Comparison of ENCODE assay signal across 8 cellular contexts in the genomic region with DNA sequence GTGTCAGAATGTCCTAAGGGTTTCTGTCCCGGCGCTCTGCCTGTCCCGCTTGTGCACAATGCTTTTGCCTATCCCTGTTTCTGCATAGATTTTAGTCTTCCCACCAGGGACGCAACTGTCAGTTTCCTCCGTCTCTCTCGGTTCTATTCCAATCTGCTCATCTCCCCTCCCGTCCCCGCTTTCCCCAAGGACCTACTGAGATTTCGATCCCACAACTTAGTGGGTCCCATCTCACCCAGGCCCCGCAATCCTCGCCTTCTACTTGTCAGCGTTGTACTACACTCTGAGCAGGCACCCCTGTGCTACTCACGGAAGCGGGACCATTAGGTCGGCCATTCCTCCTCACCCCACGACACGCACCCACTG. TPM values are rescaled to one million over a fixed set of nuclear protein-coding genes. Genes with fewer than 3 reads are reported as not detected.
DNase-seq lines count a peak whose midpoint lies in the region; ATAC-seq and TF ChIP-seq lines count a peak whose summit lies in the region.

No MANE protein-coding gene starts in this region.

- H3K27me3 ChIP-seq in SJSA1 (replicated peaks) = no peaks in the 10 kb centered on the region

- DNase-seq in HFF-Myc (ENCODE audit: extremely low read depth, low read depth) (no peak), SJSA1 (ENCODE audit: low read depth in 1 of 2, low spot score in 2 of 2) (no peak), foreskin fibroblast (no peak), skeletal muscle cell (ENCODE audit: low read depth) (no peak), NCI-H774 (lab: John Stamatoyannopoulos, UW) (no peak), islet precursor cell (no peak)
- DNase-seq in NK-92 treated with Interleukin-12 subunit alpha and Interleukin-12 subunit beta, amount 100 ng/mL, for 24 hours (lab: John Stamatoyannopoulos, UW) = no peak

- TF ChIP-seq CTCF in HFF-Myc (IDR thresholded peaks at IDR 0.05; ENCODE audit: low read depth, low read length, missing control alignments) (no peak), foreskin fibroblast (IDR thresholded peaks at IDR 0.05; ENCODE audit: low read depth, low read length) (no peak)

- peak; percentile 41 for ATAC-seq in GM18517 (IDR thresholded peaks at IDR 0.05; ENCODE audit: unreplicated experiment)

- no peaks in the 10 kb centered on the region for H3K9me3 ChIP-seq in SJSA1 (replicated peaks)

- peaks cover 70% of the 10 kb centered on the region for H3K36me3 ChIP-seq in SJSA1

- H3K4me3 ChIP-seq in HFF-Myc (replicated peaks; ENCODE audit: low read depth, low read length) = peak overlapping the region; percentile 91
- H3K4me3 ChIP-seq in SJSA1 = peak overlapping the region; percentile 64
- peak overlapping the region; percentile 84 to 93 for H3K4me3 ChIP-seq in foreskin fibroblast (ENCODE audit: low read depth in 1 of 2, low read length in 2 of 2)
- peak overlapping the region; percentile 96 for H3K4me3 ChIP-seq in skeletal muscle cell (ENCODE audit: low read depth, low read length)

- peak overlapping the region; percentile 98 for H3K27ac ChIP-seq in SJSA1

- peaks cover 34% of the 10 kb centered on the region for H3K4me1 ChIP-seq in SJSA1 (replicated peaks)

RNA-seq across cellular contexts. Expression of gene ZNF655, which starts 0.5 kb away (rescaled TPM):
- 107 and 109 TPM in 2 replicates for total RNA-seq in SJSA1 (2014; rRNA removed; shearing (Covaris generic))

RNA-seq across cellular contexts. Expression of gene FAM200A, which starts 6.0 kb away (rescaled TPM):
- total RNA-seq in SJSA1 (2014; rRNA removed; shearing (Covaris generic)) = 6.8 and 7.9 TPM in 2 replicates

RNA-seq across cellular contexts. Expression of gene TMEM225B, which starts 40.1 kb away (rescaled TPM):
- total RNA-seq in SJSA1 (2014; rRNA removed; shearing (Covaris generic)) = 0.41 and 1.1 TPM in 2 replicates

RNA-seq across cellular contexts. Expression of gene ZKSCAN5, which starts 53.5 kb away (rescaled TPM):
- total RNA-seq in SJSA1 (2014; rRNA removed; shearing (Covaris generic)) = 10.2 and 16.1 TPM in 2 replicates

RNA-seq across cellular contexts. Expression of gene ZNF394, which starts 57.8 kb away (rescaled TPM):
- 16.3 and 24.0 TPM in 2 replicates for total RNA-seq in SJSA1 (2014; rRNA removed; shearing (Covaris generic))
